ENCODE assay signal across 17 cellular contexts in the genomic region with DNA sequence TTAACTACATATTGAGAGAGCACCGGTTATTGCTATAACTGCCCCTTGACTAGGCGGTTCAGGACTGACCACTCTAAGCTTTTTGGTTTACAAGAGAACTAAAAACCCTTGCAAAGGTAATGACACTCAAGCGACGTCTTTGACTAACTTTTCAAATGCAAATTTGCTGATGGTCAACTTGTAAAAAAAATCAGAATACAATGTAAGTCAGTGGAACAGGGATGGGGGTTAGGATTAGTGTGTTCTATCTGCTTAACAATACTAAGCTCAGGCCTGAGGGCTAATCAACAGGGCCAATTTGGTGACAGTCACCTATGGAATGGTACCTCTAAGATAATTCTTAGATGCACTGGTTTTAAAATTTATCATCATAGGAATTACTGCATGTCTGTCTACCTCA. TPM values are rescaled to one million over a fixed set of nuclear protein-coding genes. Genes with fewer than 3 reads are reported as not detected.
DNase-seq lines count a peak whose midpoint lies in the region; ATAC-seq, FAIRE-seq and TF ChIP-seq lines count a peak whose summit lies in the region.
"Had no signal": no experiment of that assay in that cellular context is flagged by ENCODE, and none has a peak within 500 bp of the region (broad histone marks: within the 10 kb centered on the region; RNA-seq: fewer than 3 reads in every experiment).

No MANE protein-coding gene starts in this region.

- H3K36me3 ChIP-seq in upper lobe of right lung (peaks cover 68% of the 10 kb centered on the region), pancreas (peaks cover 0 to 38% (median 5%) of the 10 kb centered on the region in 3 donors), uterus (no peaks in the 10 kb centered on the region)

- H3K27me3 ChIP-seq in upper lobe of right lung = no peaks in the 10 kb centered on the region
- H3K27me3 ChIP-seq in pancreas = no peaks in the 10 kb centered on the region
- no peaks in the 10 kb centered on the region for H3K27me3 ChIP-seq in uterus

- ATAC-seq in activated T-helper 17 cell treated with anti-CD3 and anti-CD28 coated beads, Interleukin-2, amount 50 U/mL, for 72 hours (replicated peaks) = no peak
- ATAC-seq in memory B cell (ENCODE audit: low read depth) = no peak
- ATAC-seq in upper lobe of right lung = no peak
- no peak for ATAC-seq in pancreas

- H3K27ac Mint-ChIP-seq in activated naive CD4-positive, alpha-beta T cell treated with anti-CD3 and anti-CD28 coated beads, Interleukin-2, amount 50 U/mL, for 24 hours = peak overlapping the region; percentile 8
- H3K27ac Mint-ChIP-seq in activated T-helper 17 cell treated with anti-CD3 and anti-CD28 coated beads, Interleukin-2, amount 50 U/mL, for 72 hours = peak overlapping the region; percentile 39
- peak overlapping the region; percentile 73 for H3K27ac Mint-ChIP-seq in memory B cell
- H3K27ac Mint-ChIP-seq: CD14-positive monocyte, HFFc6 had no signal

- TF ChIP-seq POLR2A in uterus (IDR thresholded peaks at IDR 0.05) = no peak

- H3K27me3 Mint-ChIP-seq in activated naive CD4-positive, alpha-beta T cell treated with anti-CD3 and anti-CD28 coated beads, Interleukin-2, amount 50 U/mL, for 24 hours = no peaks in the 10 kb centered on the region
- H3K27me3 Mint-ChIP-seq in activated T-helper 17 cell treated with anti-CD3 and anti-CD28 coated beads, Interleukin-2, amount 50 U/mL, for 72 hours = no peaks in the 10 kb centered on the region
- no peaks in the 10 kb centered on the region for H3K27me3 Mint-ChIP-seq in memory B cell

- no peaks in the 10 kb centered on the region for H3K4me1 Mint-ChIP-seq in activated naive CD4-positive, alpha-beta T cell treated with anti-CD3 and anti-CD28 coated beads, Interleukin-2, amount 50 U/mL, for 24 hours
- H3K4me1 Mint-ChIP-seq in activated T-helper 17 cell treated with anti-CD3 and anti-CD28 coated beads, Interleukin-2, amount 50 U/mL, for 72 hours = no peaks in the 10 kb centered on the region
- H3K4me1 Mint-ChIP-seq in memory B cell = no peaks in the 10 kb centered on the region
- H3K4me1 Mint-ChIP-seq: CD14-positive monocyte had no signal

- DNase-seq in activated naive CD4-positive, alpha-beta T cell treated with Interleukin-2 at 50 U/mL for 16 hours = no peak
- DNase-seq in memory B cell (ENCODE audit: low spot score in 2 of 2) (no peak), upper lobe of right lung (no peak), pancreas (no peak), uterus (no peak), RPMI8226 (no peak)
- DNase-seq: CD8-positive, alpha-beta memory T cell; DMS53; GM23248; HCEC 1CT; HFFc6 had no signal

- H3K9me3 ChIP-seq in upper lobe of right lung = no peaks in the 10 kb centered on the region
- no peaks in the 10 kb centered on the region for H3K9me3 ChIP-seq in pancreas
- no peaks in the 10 kb centered on the region for H3K9me3 ChIP-seq in uterus

- H3K36me3 Mint-ChIP-seq in activated naive CD4-positive, alpha-beta T cell treated with anti-CD3 and anti-CD28 coated beads, Interleukin-2, amount 50 U/mL, for 24 hours = peaks cover 14% of the 10 kb centered on the region
- peaks cover 57% of the 10 kb centered on the region for H3K36me3 Mint-ChIP-seq in activated T-helper 17 cell treated with anti-CD3 and anti-CD28 coated beads, Interleukin-2, amount 50 U/mL, for 72 hours (ENCODE audit: low read depth)
- peaks cover 24% of the 10 kb centered on the region for H3K36me3 Mint-ChIP-seq in memory B cell

- no peak for TF ChIP-seq CTCF in upper lobe of right lung (IDR thresholded peaks at IDR 0.05)
- TF ChIP-seq CTCF in pancreas (IDR thresholded peaks at IDR 0.05) = no peak
- TF ChIP-seq CTCF in uterus (IDR thresholded peaks at IDR 0.05) = no peak

- H3K4me3 Mint-ChIP-seq in activated naive CD4-positive, alpha-beta T cell treated with anti-CD3 and anti-CD28 coated beads, Interleukin-2, amount 50 U/mL, for 24 hours = no peak overlapping the region
- no peak overlapping the region for H3K4me3 Mint-ChIP-seq in activated T-helper 17 cell treated with anti-CD3 and anti-CD28 coated beads, Interleukin-2, amount 50 U/mL, for 72 hours
- no peak overlapping the region for H3K4me3 Mint-ChIP-seq in memory B cell
- H3K4me3 Mint-ChIP-seq: CD14-positive monocyte; CD8-positive, alpha-beta memory T cell; HFFc6 had no signal

- intact Hi-C loops in upper lobe of right lung (cut with DNase I) = no loop called here
- intact Hi-C loops in pancreas (cut with DNase I) = no loop called here
- intact Hi-C loops in uterus (cut with DNase I; ENCODE audit: low total_unique reads) = no loop called here

- H3K4me3 ChIP-seq in upper lobe of right lung (no peak overlapping the region), pancreas (no peak overlapping the region), uterus (no peak overlapping the region)
- H3K4me3 ChIP-seq: GM23248 had no signal

- WGBS in pancreas, 2 donors = 56 to 62% methylated on average over 4 of the region's 4 CpGs

- H3K4me1 ChIP-seq in upper lobe of right lung (no peaks in the 10 kb centered on the region), pancreas (no peaks in the 10 kb centered on the region), uterus (no peaks in the 10 kb centered on the region)

- FAIRE-seq in pancreas (lab: Jason Lieb, UNC) = no peak

- no peak overlapping the region for H3K27ac ChIP-seq in upper lobe of right lung
- no peak overlapping the region for H3K27ac ChIP-seq in pancreas
- H3K27ac ChIP-seq in uterus = no peak overlapping the region
- H3K27ac ChIP-seq: 22Rv1, GM23248, HL-60 had no signal

- no peaks in the 10 kb centered on the region for H3K9me3 Mint-ChIP-seq in activated naive CD4-positive, alpha-beta T cell treated with anti-CD3 and anti-CD28 coated beads, Interleukin-2, amount 50 U/mL, for 24 hours
- H3K9me3 Mint-ChIP-seq in activated T-helper 17 cell treated with anti-CD3 and anti-CD28 coated beads, Interleukin-2, amount 50 U/mL, for 72 hours = no peaks in the 10 kb centered on the region
- H3K9me3 Mint-ChIP-seq in memory B cell = no peaks in the 10 kb centered on the region
- H3K9me3 Mint-ChIP-seq: CD14-positive monocyte; CD8-positive, alpha-beta memory T cell; HFFc6 had no signal

RNA-seq across cellular contexts. Expression of a gene that starts 57.1 kb away (rescaled TPM):
- 100 to 1,000 TPM; 176 to 233 TPM for total RNA-seq in activated T-helper 17 cell treated with anti-CD3 and anti-CD28 coated beads, Interleukin-2, amount 50 U/mL, for 72 hours
- total RNA-seq in upper lobe of right lung (10.2 TPM), pancreas (1 to 10 TPM in 5 of 6 donors, under 1 TPM in 1; 0.42 to 1.7 (median 1.2) TPM), uterus (10 to 100 TPM in 1 of 4 donors, 1 to 10 TPM in 3; 3.3 to 11.2 (median 5.1) TPM)
- polyA plus RNA-seq in pancreas = 1 to 10 TPM; 2.5 to 2.6 TPM
- total RNA-seq: A673, GM23248, HFFc6 had no signal
- polyA plus RNA-seq: GM23248 had no signal

Comparison
In these comparisons a context has a peak if more than half of its experiments do, and no peak if none do; other contexts are left out.
1. H3K27ac Mint-ChIP-seq: peak in every context shown above with its lines; median percentile 73 in memory B cell; 39 in activated T-helper 17 cell treated with anti-CD3 and anti-CD28 coated beads, Interleukin-2, amount 50 U/mL, for 72 hours; 8 in activated naive CD4-positive, alpha-beta T cell treated with anti-CD3 and anti-CD28 coated beads, Interleukin-2, amount 50 U/mL, for 24 hours.
2. RNA of a gene that starts 57.1 kb away (total RNA-seq): 176 to 233 TPM in activated T-helper 17 cell treated with anti-CD3 and anti-CD28 coated beads, Interleukin-2, amount 50 U/mL, for 72 hours; 10.2 TPM in upper lobe of right lung (single experiment), 3.3 to 11.2 TPM in uterus and 0.42 to 1.7 TPM in pancreas; every median in the first group is over 10 times any median in the second.